8 cellular contexts compared by ENCODE assay signal in the genomic region with DNA sequence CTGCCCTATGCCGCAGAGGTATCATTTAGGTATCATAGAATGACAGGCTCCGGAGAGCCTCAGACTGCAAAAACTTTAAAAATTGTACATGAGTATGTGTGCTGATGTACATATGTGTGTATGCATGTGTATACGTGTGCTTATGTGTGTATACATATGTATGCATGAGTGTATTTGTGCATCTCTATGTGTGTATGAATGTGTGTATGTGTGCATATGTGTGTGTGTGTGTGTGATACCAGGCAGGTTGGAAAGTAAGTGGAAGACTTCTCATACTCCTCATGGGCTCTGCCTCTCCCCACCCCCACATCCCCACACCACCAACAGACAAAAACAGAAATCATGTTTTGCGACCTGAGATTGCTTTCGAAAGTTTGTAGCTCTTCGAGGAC. TPM values are rescaled to one million over a fixed set of nuclear protein-coding genes. Genes with fewer than 3 reads are reported as not detected.
DNase-seq lines count a peak whose midpoint lies in the region; ATAC-seq, FAIRE-seq and TF ChIP-seq lines count a peak whose summit lies in the region.

No MANE protein-coding gene starts in this region.

- no peaks in the 10 kb centered on the region for H3K27me3 ChIP-seq in AG04450 (ENCODE audit: control insufficient read depth, insufficient read depth, low read length)
- H3K27me3 ChIP-seq in K562 (ENCODE audit: control insufficient read depth in 2 of 2, insufficient read depth in 2 of 2, low read length in 2 of 2): peaks cover 0 to 3% of the 10 kb centered on the region in 2 experiments; a peak in 4 of 5 replicates
- no peaks in the 10 kb centered on the region for H3K27me3 ChIP-seq in right lobe of liver
- H3K27me3 ChIP-seq in transverse colon: no peaks in the 10 kb centered on the region

- H3K27ac ChIP-seq in AG04450 (ENCODE audit: low read depth, low read length): no peak overlapping the region
- peak overlapping the region; percentile 67; the same call in 1 of the 3 replicates for H3K27ac ChIP-seq in K562 (ENCODE audit: extremely low read depth, low read depth, low read length)
- peak overlapping the region; percentile 90 to 96 (median 92) for H3K27ac ChIP-seq in right lobe of liver
- peak overlapping the region; percentile 95 to 97 (median 96) for H3K27ac ChIP-seq in transverse colon

- H3K9me1 ChIP-seq in K562 (ENCODE audit: control insufficient read depth, insufficient read depth, low read length): no peaks in the 10 kb centered on the region

- peak overlapping the region; percentile 69 for H3K4me2 ChIP-seq in K562 (ENCODE audit: insufficient read depth, low read length)

- no peak for TF ChIP-seq RAD21 in K562 (CRISPR knock-in tag; conservative IDR thresholded peaks at IDR 0.05 in 1 of 2, IDR thresholded peaks at IDR 0.05 in 1 of 2)

- DNase-seq in AG04450 (ENCODE audit: low read depth, low spot score) (no peak), K562 (ENCODE audit: extremely low read depth in 1 of 4, low spot score in 3 of 4) (no peak), right lobe of liver (no peak), transverse colon (no peak), NCI-H1694 (lab: John Stamatoyannopoulos, UW) (no peak)

- in situ Hi-C loops in K562 (cut with MboI): no loop called here
- in situ Hi-C loops in transverse colon (cut with MboI; ENCODE audit: low pct_ligation_motif_present in 1 of 4, low pct_unique_long_range_greater_than_20kb in 1 of 4, low sequenced_read_pairs in 3 of 4): no loop called here

- no peak for TF ChIP-seq EP300 in K562 (IDR thresholded peaks at IDR 0.05; ENCODE audit: low read length)
- no peak for TF ChIP-seq EP300 in transverse colon (IDR thresholded peaks at IDR 0.05; ENCODE audit: low read depth)

- no peaks in the 10 kb centered on the region for H3K79me2 ChIP-seq in K562 (ENCODE audit: control insufficient read depth, insufficient read depth, low read length)

- no peak for TF ChIP-seq CTCF in AG04450 (IDR thresholded peaks at IDR 0.05; ENCODE audit: low read depth, low read length)
- no peak for TF ChIP-seq CTCF in K562 (IDR thresholded peaks at IDR 0.05 in 2 of 3, conservative IDR thresholded peaks at IDR 0.05 in 1 of 3; ENCODE audit: insufficient read depth in 2 of 3, low read depth in 1 of 3, low read length in 3 of 3)
- no peak for TF ChIP-seq CTCF in right lobe of liver (IDR thresholded peaks at IDR 0.05)
- TF ChIP-seq CTCF in transverse colon (IDR thresholded peaks at IDR 0.05): no peak

- H3K9me3 ChIP-seq in AG04450 (ENCODE audit: control insufficient read depth, insufficient read depth, low read length) (no peaks in the 10 kb centered on the region), K562 (replicated peaks; ENCODE audit: control insufficient read depth, insufficient read depth, low read depth, low read length) (no peaks in the 10 kb centered on the region), right lobe of liver (no peaks in the 10 kb centered on the region), transverse colon (no peaks in the 10 kb centered on the region)

- FAIRE-seq in K562 (lab: Jason Lieb, UNC): no peak

- H4K20me1 ChIP-seq in K562 (replicated peaks; ENCODE audit: control insufficient read depth, insufficient read depth, low read length): no peaks in the 10 kb centered on the region

- BruUV-seq in K562 (replicated peaks; lab: Mats Ljungman, UMichigan): no TSS peak

- H3K4me3 ChIP-seq in AG04450 (ENCODE audit: low read depth, low read length) (peak overlapping the region; percentile 72), K562 (peak overlapping the region; percentile 62), right lobe of liver (peak overlapping the region; percentile 70 to 85 (median 76)), transverse colon (peak overlapping the region; percentile 45 to 86 (median 74))

- CTCF ChIA-PET in AG04450 (lab: Charles Lee) (interaction anchor here (1.0 to 2.1 kb wide), 2 partner anchors 11 to 48 kb away, joined by 3 to 7 read pairs; no protein-coding TSS in a partner anchor), K562 (lab: Yijun Ruan, JAX; ENCODE audit: low intra/inter-chr PET ratio) (no interaction called here)

- peaks cover 0 to 14% of the 10 kb centered on the region in 2 experiments; a peak in 3 of 5 replicates for H3K4me1 ChIP-seq in K562 (replicated peaks in 1 of 2; ENCODE audit: control insufficient read depth in 2 of 2, insufficient read depth in 2 of 2, low read length in 2 of 2)
- H3K4me1 ChIP-seq in right lobe of liver: peaks cover 0 to 17% (median 1%) of the 10 kb centered on the region in 4 donors
- peaks cover 4 to 17% (median 6%) of the 10 kb centered on the region in 4 donors for H3K4me1 ChIP-seq in transverse colon

- intact Hi-C loops in K562 (cut with micrococcal nuclease) (no loop called here), right lobe of liver (cut with DNase I) (no loop called here), transverse colon (cut with DNase I; ENCODE audit: low total_unique reads) (no loop called here)

- H2AFZ ChIP-seq in K562 (ENCODE audit: low read depth, low read length): peak overlapping the region; percentile 84

- ATAC-seq in GM19397 (IDR thresholded peaks at IDR 0.05; ENCODE audit: unreplicated experiment) (peak; percentile 11), HG03575 (IDR thresholded peaks at IDR 0.05; ENCODE audit: extremely low read depth, insufficient number of reproducible peaks, low FRiP score, unreplicated experiment) (peak; percentile 11), K562 (peak; percentile 26; the same call in 2 of the 3 replicates), right lobe of liver (peak in 3 of 4 donors; percentile 4 to 9 (median 5)), HG02973 (IDR thresholded peaks at IDR 0.05; ENCODE audit: unreplicated experiment) (no peak)

- TF ChIP-seq POLR2A in K562 (conservative IDR thresholded peaks at IDR 0.05): no peak
- TF ChIP-seq POLR2A in right lobe of liver (IDR thresholded peaks at IDR 0.05): no peak
- TF ChIP-seq POLR2A in transverse colon (IDR thresholded peaks at IDR 0.05): no peak

- POLR2A ChIA-PET in AG04450 (lab: Yijun Ruan, JAX): interaction anchor here (1.1 to 2.3 kb wide), 2 partner anchors 18 to 29 kb away, joined by 3 to 22 read pairs; a partner anchor contains a TSS
- POLR2A ChIA-PET in K562 (lab: Yijun Ruan, JAX): interaction anchor here (0.9 to 2.1 kb wide), 4 partner anchors 8 to 1114 kb away, joined by 3 to 8 read pairs (median 4); no protein-coding TSS in a partner anchor

- WGBS in K562 (ENCODE audit: insufficient coverage, low coverage, missing lambda C conversion rate): 57% methylated on average over 6 of the region's 6 CpGs
- WGBS in right lobe of liver (ENCODE audit: insufficient coverage, low coverage, low lambda C conversion rate, missing lambda C conversion rate): 47% methylated on average over 5 of the region's 6 CpGs
- 39 to 81% methylated on average over 3 to 6 of the region's 6 CpGs for WGBS in transverse colon (ENCODE audit: low coverage in 1 of 2), 2 donors

- H3K36me3 ChIP-seq in K562 (ENCODE audit: control insufficient read depth, insufficient read depth, low read length): no peaks in the 10 kb centered on the region
- no peaks in the 10 kb centered on the region for H3K36me3 ChIP-seq in right lobe of liver
- H3K36me3 ChIP-seq in transverse colon: no peaks in the 10 kb centered on the region

- peak overlapping the region; percentile 75 to 93 for H3K9ac ChIP-seq in K562 (ENCODE audit: insufficient read depth in 1 of 2, low read depth in 2 of 2, low read length in 2 of 2)

RNA-seq across cellular contexts. Expression of a gene that starts 0.6 kb away (rescaled TPM):
- polyA plus RNA-seq in AG04450 (2011; rRNA removed): 11.3 and 15.4 TPM in 2 replicates
- polyA minus RNA-seq in AG04450 (2011; rRNA and poly(A)+ RNA removed): 4.2 and 6.0 TPM in 2 replicates
- 3.7 and 4.6 TPM in 2 replicates for total RNA-seq in K562 (2011; cell fraction: chromatin; rRNA removed; ENCODE audit: low replicate concordance)
- total RNA-seq in K562 (2011; cell fraction: nucleolus; rRNA removed): 1.3 and 3.8 TPM in 2 replicates
- total RNA-seq in K562 (2011; cell fraction: nucleoplasm; rRNA removed): 4.9 and 5.6 TPM in 2 replicates
- total RNA-seq in K562 (2014; rRNA removed): 1.4 TPM in 2 replicates
- 1.0 and 1.1 TPM in 2 replicates for total RNA-seq in K562 (2014; rRNA removed; fragmentation: Illumina TruSeq; extraction: Trizol)
- total RNA-seq in K562 (2015; rRNA removed; fragmentation: Illumina TruSeq; extraction: Trizol): 1.2 and 1.7 TPM in 2 replicates
- 0.98 and 2.8 TPM in 2 replicates for total RNA-seq in K562 (2021)
- 0.77 and 0.88 TPM in 2 replicates for polyA plus RNA-seq in K562 (2011; rRNA removed)
- polyA plus RNA-seq in K562 (2011; cell fraction: cytosol; rRNA removed): 0.51 and 1.0 TPM in 2 replicates
- 1.1 and 1.2 TPM in 2 replicates for polyA plus RNA-seq in K562 (2011; cell fraction: nucleus; rRNA removed)
- 0.60 and 1.4 TPM in 2 replicates for polyA plus RNA-seq in K562 (2012)
- polyA plus RNA-seq in K562 (2014; fragmentation: Illumina TruSeq; extraction: Trizol): 0.94 and 0.98 TPM in 2 replicates
- under 1 TPM; 0.31 to 0.49 TPM for polyA plus RNA-seq in K562 (2014; fragmentation: Nextera tagmentation; extraction: Ambion mirVana)
- polyA plus RNA-seq in K562 (2014; rRNA removed): 1.1 and 2.7 TPM in 2 replicates
- polyA minus RNA-seq in K562 (2011; rRNA and poly(A)+ RNA removed): 2.1 and 2.3 TPM in 2 replicates
- 1.4 TPM in 1 of 2 replicates, not detected in the other for polyA minus RNA-seq in K562 (2011; cell fraction: cytosol; rRNA and poly(A)+ RNA removed)
- 4.2 TPM in 2 replicates for polyA minus RNA-seq in K562 (2011; cell fraction: nucleus; rRNA and poly(A)+ RNA removed)
- 10 to 100 TPM in 1 of 6 experiments, 1 to 10 TPM in 5; 2.4 to 15.3 (median 3.1) TPM for total RNA-seq in right lobe of liver
- 10 to 100 TPM in 3 of 4 donors, under 1 TPM in 1; 0.40 to 92.8 (median 25.6) TPM for total RNA-seq in transverse colon

RNA-seq across cellular contexts. Expression of a gene that starts 29.1 kb away (rescaled TPM):
- polyA plus RNA-seq in AG04450 (2011; rRNA removed) (101 and 147 TPM in 2 replicates), K562 (2011; rRNA removed) (18.1 and 23.7 TPM in 2 replicates), K562 (2014; fragmentation: Illumina TruSeq; extraction: Trizol) (17.8 and 23.4 TPM in 2 replicates), K562 (2014; fragmentation: Nextera tagmentation; extraction: Ambion mirVana) (10 to 100 TPM; 10.3 to 14.1 TPM), K562 (2014; rRNA removed) (20.7 and 29.1 TPM in 2 replicates)
- 36.7 and 88.3 TPM in 2 replicates for polyA minus RNA-seq in AG04450 (2011; rRNA and poly(A)+ RNA removed)
- total RNA-seq in K562 (2011; cell fraction: chromatin; rRNA removed; ENCODE audit: low replicate concordance): 8.5 and 39.9 TPM in 2 replicates
- 7.0 and 7.7 TPM in 2 replicates for total RNA-seq in K562 (2011; cell fraction: nucleolus; rRNA removed)
- 20.2 and 20.7 TPM in 2 replicates for total RNA-seq in K562 (2011; cell fraction: nucleoplasm; rRNA removed)
- total RNA-seq in K562 (2014; rRNA removed) (19.6 and 21.7 TPM in 2 replicates), K562 (2014; rRNA removed; fragmentation: Illumina TruSeq; extraction: Trizol) (26.0 and 29.6 TPM in 2 replicates), K562 (2015; rRNA removed; fragmentation: Illumina TruSeq; extraction: Trizol) (26.8 and 29.4 TPM in 2 replicates), K562 (2021) (17.2 and 17.4 TPM in 2 replicates), right lobe of liver (10 to 100 TPM; 28.6 to 52.9 (median 43.5) TPM), transverse colon (10 to 100 TPM; 32.8 to 99.9 (median 62.5) TPM)
- 3.7 and 7.8 TPM in 2 replicates for polyA plus RNA-seq in K562 (2011; cell fraction: cytosol; rRNA removed)
- 10.3 and 18.0 TPM in 2 replicates for polyA plus RNA-seq in K562 (2011; cell fraction: nucleus; rRNA removed)
- polyA plus RNA-seq in K562 (2012): 14.3 and 15.7 TPM in 2 replicates
- polyA minus RNA-seq in K562 (2011; rRNA and poly(A)+ RNA removed): 15.0 and 18.9 TPM in 2 replicates
- polyA minus RNA-seq in K562 (2011; cell fraction: cytosol; rRNA and poly(A)+ RNA removed): 11.4 and 13.8 TPM in 2 replicates
- polyA minus RNA-seq in K562 (2011; cell fraction: nucleus; rRNA and poly(A)+ RNA removed): 25.6 and 50.9 TPM in 2 replicates
